ENCODE assay signal across 10 cellular contexts in genomic region chr5:107542428-107542827, GRCh38.
DNase-seq lines count a peak whose midpoint lies in the region; ATAC-seq and TF ChIP-seq lines count a peak whose summit lies in the region.
"Had no signal": no experiment of that assay in that cellular context is flagged by ENCODE, and none has a peak within 500 bp of the region (broad histone marks: within the 10 kb centered on the region; RNA-seq: fewer than 3 reads in every experiment).

No MANE protein-coding gene starts in this region.

- in situ Hi-C loops in GM13977 (cut with MboI; ENCODE audit: low pct_unique_long_range_greater_than_20kb, low sequenced_read_pairs, unreplicated experiment), result no loop called here

- TF ChIP-seq CTCF in fibroblast of the aortic adventitia (IDR thresholded peaks at IDR 0.05; ENCODE audit: insufficient read depth, low read length) (no peak), sigmoid colon (IDR thresholded peaks at IDR 0.05) (no peak), GM13977 (IDR thresholded peaks at IDR 0.05; ENCODE audit: extremely low read depth, insufficient read depth, missing control alignments) (no peak)

- peaks cover 0 to 43% (median 32%) of the 10 kb centered on the region in 4 donors for H3K4me1 ChIP-seq in sigmoid colon

- 26 to 34% methylated on average over 4 of the region's 4 CpGs for WGBS in sigmoid colon, 2 donors

- intact Hi-C loops in sigmoid colon (cut with DNase I), result no loop called here

- DNase-seq in NCI-H82 (lab: John Stamatoyannopoulos, UW) (peak; percentile 53), NCI-H82 treated with DMSO at 0.1 percent for 48 hours (lab: John Stamatoyannopoulos, UW; ENCODE audit: unreplicated experiment) (no peak), OCI-M1 (lab: John Stamatoyannopoulos, UW) (peak; percentile 11), fibroblast of the aortic adventitia (ENCODE audit: low read depth) (peak; percentile 89), sigmoid colon (peak; percentile 87), GM13977 (ENCODE audit: low spot score) (no peak), T-cell (no peak)
- no peak for DNase-seq in stimulated activated CD4-positive, alpha-beta T cell treated with anti-CD3 and anti-CD28 coated beads, Interleukin-12 subunit alpha, Interleukin-12 subunit beta, amount 100 ng/mL, for 4 hours
- DNase-seq: activated B cell treated with CpG ODN at 0.5 μM for 24 hours had no signal

- TF ChIP-seq EP300 in sigmoid colon (IDR thresholded peaks at IDR 0.05), result no peak

- no peaks in the 10 kb centered on the region for H3K9me3 Mint-ChIP-seq in T-cell
- H3K9me3 Mint-ChIP-seq: activated B cell treated with CpG ODN at 0.5 μM for 24 hours had no signal

- CTCF ChIA-PET in T-cell (lab: Charles Lee), result no interaction called here

- H3K27me3 ChIP-seq in sigmoid colon, result no peaks in the 10 kb centered on the region

- H3K27me3 Mint-ChIP-seq in T-cell, result peaks cover 0 to 3% of the 10 kb centered on the region in 2 donors

- no peak for ATAC-seq in T-cell (replicated peaks in 1 of 4)

- H3K4me3 Mint-ChIP-seq in T-cell, result no peak overlapping the region
- H3K4me3 Mint-ChIP-seq: activated B cell treated with CpG ODN at 0.5 μM for 24 hours had no signal

- peak overlapping the region; percentile 58 to 69 (median 62) for H3K27ac ChIP-seq in sigmoid colon
- H3K27ac ChIP-seq: C4-2B had no signal

- TF ChIP-seq POLR2A in sigmoid colon (IDR thresholded peaks at IDR 0.05), result no peak

- H3K4me1 Mint-ChIP-seq in T-cell, result peaks cover 0 to 15% (median 10%) of the 10 kb centered on the region in 3 donors
- H3K4me1 Mint-ChIP-seq: activated B cell treated with CpG ODN at 0.5 μM for 24 hours had no signal

- POLR2A ChIA-PET in T-cell (lab: Charles Lee), result no interaction called here

- H3K36me3 ChIP-seq in sigmoid colon, result no peaks in the 10 kb centered on the region

- no peaks in the 10 kb centered on the region for H3K36me3 Mint-ChIP-seq in T-cell

- H3K9me3 ChIP-seq in sigmoid colon, result no peaks in the 10 kb centered on the region

- H3K27ac Mint-ChIP-seq in T-cell, result no peak overlapping the region
- H3K27ac Mint-ChIP-seq: activated B cell treated with CpG ODN at 0.5 μM for 24 hours had no signal

- no peak overlapping the region for H3K4me3 ChIP-seq in fibroblast of the aortic adventitia (ENCODE audit: low read depth, low read length)
- H3K4me3 ChIP-seq in sigmoid colon, result peak overlapping the region in 3 of 4 donors; percentile 3 to 18 (median 3)

Comparison
In these comparisons a context has a peak if more than half of its experiments do, and no peak if none do; other contexts are left out.
1. DNase-seq: peak in NCI-H82 (single experiment), OCI-M1 (single experiment), fibroblast of the aortic adventitia (single experiment) and sigmoid colon (single experiment); none in NCI-H82 treated with DMSO at 0.1 percent for 48 hours (single experiment), stimulated activated CD4-positive, alpha-beta T cell treated with anti-CD3 and anti-CD28 coated beads, Interleukin-12 subunit alpha, Interleukin-12 subunit beta, amount 100 ng/mL, for 4 hours (single experiment), GM13977 (single experiment) and T-cell (0 of 34).